In the genomic region with DNA sequence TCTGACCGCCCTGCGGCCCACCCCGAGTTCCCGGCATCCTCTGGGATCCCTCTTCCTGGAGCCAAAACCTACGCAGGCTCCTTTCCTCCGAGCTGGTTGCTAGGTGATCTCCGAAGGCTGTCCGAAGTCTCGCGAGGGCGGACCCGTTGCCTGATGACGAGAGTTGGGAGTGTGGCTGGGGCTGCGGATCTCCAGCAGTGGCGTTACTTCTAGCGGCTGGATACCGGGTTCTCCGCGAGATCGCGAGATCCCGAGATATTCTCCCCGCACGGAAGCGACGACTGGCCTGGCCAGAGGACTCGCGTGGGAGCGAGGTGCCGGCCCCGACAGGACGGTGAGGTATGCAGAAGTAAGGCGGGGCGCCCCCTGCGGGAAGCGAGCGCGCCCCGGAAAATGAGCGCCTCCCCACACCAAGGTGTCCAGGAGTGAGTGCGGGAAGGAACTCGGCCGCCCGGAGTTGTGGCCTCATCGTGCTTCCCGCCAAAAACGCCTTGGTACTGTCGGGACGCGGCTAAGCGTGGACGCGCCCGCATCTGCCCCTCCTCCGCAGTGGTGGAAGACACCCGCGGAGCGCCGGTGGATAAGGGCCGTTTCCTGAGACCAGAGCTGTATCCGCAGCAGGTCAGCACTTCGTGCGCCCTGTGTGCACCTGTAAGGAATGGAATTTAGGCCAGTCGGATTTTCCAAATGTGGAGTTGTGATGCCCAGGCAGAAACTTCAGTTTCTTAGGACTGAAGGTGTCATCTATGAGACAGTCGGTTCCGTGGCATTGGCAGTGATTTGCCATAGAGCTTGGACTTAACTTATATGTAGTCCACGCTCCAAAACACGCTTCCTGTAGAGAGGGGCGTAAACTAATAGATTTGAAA, we compare ENCODE assay signal across 8 cellular contexts. TPM values are rescaled to one million over a fixed set of nuclear protein-coding genes. Genes with fewer than 3 reads are reported as not detected.
DNase-seq lines count a peak whose midpoint lies in the region; ATAC-seq and TF ChIP-seq lines count a peak whose summit lies in the region.

A gene (plus strand): TSS at position 146 of the 869 bp plus-strand sequence. CDS start 1,426 bp downstream, outside the sequence.

- H3F3A ChIP-seq in Loucy (ENCODE audit: low read depth): no peaks in the 10 kb centered on the region
- no peaks in the 10 kb centered on the region for H3F3A ChIP-seq in neural progenitor cell (ENCODE audit: low read depth)

- in situ Hi-C loops in G401 (cut with HindIII; ENCODE audit: low sequenced_read_pairs): no loop called here

- TF ChIP-seq CTCF in Loucy (conservative IDR thresholded peaks at IDR 0.05; ENCODE audit: low read length): peak; percentile 61
- peak; percentile 79 for TF ChIP-seq CTCF in foreskin keratinocyte (conservative IDR thresholded peaks at IDR 0.05)
- TF ChIP-seq CTCF in neural progenitor cell (IDR thresholded peaks at IDR 0.05): peak; percentile 61

- H3K9ac ChIP-seq in Loucy (ENCODE audit: low read depth, low read length, poor library complexity, severe bottlenecking) (peak within 1 kb of the TSS; percentile 86), neural progenitor cell (peak within 1 kb of the TSS; percentile 15)

- H3K9me3 Mint-ChIP-seq in neural progenitor cell: no peaks in the 10 kb centered on the region

- no peaks in the 10 kb centered on the region for H3K27me3 ChIP-seq in H7 (ENCODE audit: control insufficient read depth, insufficient read depth, low read length)
- H3K27me3 ChIP-seq in Loucy (ENCODE audit: insufficient read depth, low read length, poor library complexity, severe bottlenecking): peaks cover 9% of the 10 kb centered on the region
- H3K27me3 ChIP-seq in foreskin keratinocyte: no peaks in the 10 kb centered on the region
- H3K27me3 ChIP-seq in neural progenitor cell: no peaks in the 10 kb centered on the region

- H3K27ac ChIP-seq in foreskin keratinocyte (peak within 1 kb of the TSS; percentile 59), neural progenitor cell (peak within 1 kb of the TSS; percentile 15)

- H3K4me1 Mint-ChIP-seq in neural progenitor cell: peaks cover 15% of the 10 kb centered on the region

- H3K9me3 ChIP-seq in Loucy (ENCODE audit: insufficient read depth, low read depth, low read length) (no peaks in the 10 kb centered on the region), neural progenitor cell (ENCODE audit: low read depth) (no peaks in the 10 kb centered on the region)

- H3K9me2 ChIP-seq in Loucy (replicated peaks; ENCODE audit: low read depth, low read length): no peaks in the 10 kb centered on the region

- H3K4me3 ChIP-seq in H7 (ENCODE audit: insufficient read depth, low read depth, low read length) (peak within 1 kb of the TSS; percentile 82), Loucy (ENCODE audit: low read length, poor library complexity, severe bottlenecking) (peak within 1 kb of the TSS; percentile 87), neural progenitor cell (peak within 1 kb of the TSS; percentile 74)

- H3K27me3 Mint-ChIP-seq in neural progenitor cell (ENCODE audit: insufficient read depth, low read depth): peaks cover 2% of the 10 kb centered on the region

- peak within 1 kb of the TSS; percentile 98 for H3K27ac Mint-ChIP-seq in neural progenitor cell

- peak within 1 kb of the TSS; percentile 72 for H3K4me2 ChIP-seq in Loucy (ENCODE audit: low read depth, low read length, poor library complexity, severe bottlenecking)
- peak within 1 kb of the TSS; percentile 95 for H3K4me2 ChIP-seq in neural progenitor cell

- H2AFZ ChIP-seq in Loucy (ENCODE audit: low read length) (peak within 1 kb of the TSS; percentile 99), neural progenitor cell (replicated peaks) (peak within 1 kb of the TSS; percentile 63)

- peaks cover 10% of the 10 kb centered on the region for H3K36me3 Mint-ChIP-seq in neural progenitor cell

- ATAC-seq in foreskin keratinocyte: peak; percentile 98

- H3K79me2 ChIP-seq in Loucy (ENCODE audit: insufficient read depth, low read length) (peaks cover 38% of the 10 kb centered on the region), neural progenitor cell (ENCODE audit: low read depth) (peaks cover 31% of the 10 kb centered on the region)

- H3K4me3 Mint-ChIP-seq in neural progenitor cell: peak within 1 kb of the TSS; percentile 96

- H3K36me3 ChIP-seq in H7 (replicated peaks; ENCODE audit: control insufficient read depth, insufficient read depth, low read length): no peaks in the 10 kb centered on the region
- no peaks in the 10 kb centered on the region for H3K36me3 ChIP-seq in Loucy (ENCODE audit: insufficient read depth, low read length)
- no peaks in the 10 kb centered on the region for H3K36me3 ChIP-seq in neural progenitor cell

- peak; percentile 96 for DNase-seq in G401 (ENCODE audit: low spot score)
- peak; percentile 80 for DNase-seq in H7
- DNase-seq in activated gamma-delta T cell treated with Interleukin-2 at 50 U/mL for 16 hours: peak; percentile 84
- peak; percentile 82 to 89 for DNase-seq in foreskin keratinocyte
- DNase-seq in neural progenitor cell (ENCODE audit: low spot score): peak; percentile 96
- DNase-seq in stromal cell of bone marrow (ENCODE audit: low read depth): peak; percentile 95

- no peaks in the 10 kb centered on the region for H4K20me1 ChIP-seq in Loucy (ENCODE audit: insufficient read depth, low read length, poor library complexity, severe bottlenecking)
- H4K20me1 ChIP-seq in neural progenitor cell (ENCODE audit: low read depth): no peaks in the 10 kb centered on the region

- H3K4me1 ChIP-seq in Loucy (ENCODE audit: insufficient read depth, low read length, poor library complexity, severe bottlenecking): peaks cover 32% of the 10 kb centered on the region
- peaks cover 10% of the 10 kb centered on the region for H3K4me1 ChIP-seq in foreskin keratinocyte
- H3K4me1 ChIP-seq in neural progenitor cell: peaks cover 14% of the 10 kb centered on the region

- peak; percentile 83 for TF ChIP-seq POLR2A in Raji (IDR thresholded peaks at IDR 0.05; ENCODE audit: insufficient read depth, low read depth, low read length)

RNA-seq across cellular contexts. Expression of the gene that starts here (rescaled TPM):
- total RNA-seq in G401 (2014; rRNA removed; shearing (Covaris generic)): 0.25 and 0.27 TPM in 2 replicates
- 1.00 and 1.7 TPM in 2 replicates for total RNA-seq in H7 (2014; rRNA removed; shearing (Covaris generic))
- total RNA-seq in foreskin keratinocyte (0.63 and 1.3 TPM in 2 replicates), neural progenitor cell (ENCODE audit: low replicate concordance) (0.58 and 2.1 TPM in 2 replicates)
- polyA plus RNA-seq in foreskin keratinocyte: 0.69 and 0.86 TPM in 2 replicates

Comparison
In these comparisons a context has a peak if more than half of its experiments do, and no peak if none do; other contexts are left out.
1. Peak in every context shown above with its lines: DNase-seq, ATAC-seq, H3K4me3 ChIP-seq and H3K27ac ChIP-seq.
2. Peak in DNase-seq in G401; RNA of the gene not detected or under 1 TPM.